ENCODE assay signal across 17 cellular contexts in genomic region chr10:52577047-52577446, GRCh38.
DNase-seq lines count a peak whose midpoint lies in the region; ATAC-seq and TF ChIP-seq lines count a peak whose summit lies in the region.
"Had no signal": no experiment of that assay in that cellular context is flagged by ENCODE, and none has a peak within 500 bp of the region (broad histone marks: within the 10 kb centered on the region; RNA-seq: fewer than 3 reads in every experiment).

No MANE protein-coding gene starts in this region.

- no peak overlapping the region for H3K4me3 Mint-ChIP-seq in endothelial cell (ENCODE audit: unreplicated experiment)
- no peak overlapping the region for H3K4me3 Mint-ChIP-seq in activated CD4-positive, alpha-beta T cell treated with anti-CD3 and anti-CD28 coated beads, Interleukin-2, amount 10 ng/mL, durations not matched to agents 24 days and 14 days
- H3K4me3 Mint-ChIP-seq: B cell; CD4-positive, CD25-positive, alpha-beta regulatory T cell; CD8-positive, alpha-beta T cell had no signal

- no peak for DNase-seq in HCT116 (ENCODE audit: low read depth, low spot score)
- no peak for DNase-seq in Panc1 (ENCODE audit: low read depth, low spot score)
- no peak for DNase-seq in endothelial cell (ENCODE audit: low spot score)
- DNase-seq in omental fat pad (ENCODE audit: low spot score), result no peak
- DNase-seq in activated CD4-positive, alpha-beta T cell treated with anti-CD3 and anti-CD28 coated beads, Interleukin-2, amount 10 ng/mL, durations not matched to agents 24 days and 14 days, result no peak
- DNase-seq: Caco-2; CD4-positive, CD25-positive, alpha-beta regulatory T cell; CD8-positive, alpha-beta T cell; DMS153; DND-41; GOT3; H7; HCEC 1CT had no signal

- peaks cover 8% of the 10 kb centered on the region for H3K9me3 Mint-ChIP-seq in endothelial cell (ENCODE audit: unreplicated experiment)
- no peaks in the 10 kb centered on the region for H3K9me3 Mint-ChIP-seq in activated CD4-positive, alpha-beta T cell treated with anti-CD3 and anti-CD28 coated beads, Interleukin-2, amount 10 ng/mL, durations not matched to agents 24 days and 14 days

- H3K4me1 ChIP-seq in HCT116 (ENCODE audit: control insufficient read depth in 1 of 2, insufficient read depth in 2 of 2, low read length in 2 of 2) (peaks cover 0 to 10% of the 10 kb centered on the region in 2 experiments; a peak in 1 of 4 replicates), Panc1 (ENCODE audit: control insufficient read depth, insufficient read depth, low read length) (no peaks in the 10 kb centered on the region)
- H3K4me1 ChIP-seq: Caco-2 had no signal

- H3K9me3 ChIP-seq in HCT116 (ENCODE audit: control insufficient read depth in 1 of 2, insufficient read depth in 1 of 2, low read depth in 1 of 2, low read length in 2 of 2), result no peaks in the 10 kb centered on the region
- no peaks in the 10 kb centered on the region for H3K9me3 ChIP-seq in Panc1 (ENCODE audit: control insufficient read depth, insufficient read depth, low read depth, low read length)

- TF ChIP-seq RAD21 in HCT116 (IDR thresholded peaks at IDR 0.05; ENCODE audit: low read depth), result no peak

- no peak for TF ChIP-seq POLR2A in HCT116 (IDR thresholded peaks at IDR 0.05; ENCODE audit: borderline replicate concordance, extremely low read depth, insufficient read depth, insufficient read length)

- H3K79me2 ChIP-seq in HCT116 (ENCODE audit: insufficient read depth, low read length), result no peaks in the 10 kb centered on the region

- in situ Hi-C loops in Panc1 (cut with HindIII; ENCODE audit: low pct_unique_long_range_greater_than_20kb, low sequenced_read_pairs), result no loop called here

- TF ChIP-seq CTCF in HCT116 (IDR thresholded peaks at IDR 0.05 in 2 of 3, conservative IDR thresholded peaks at IDR 0.05 in 1 of 3; ENCODE audit: borderline replicate concordance in 1 of 3, insufficient read depth in 1 of 3, low read depth in 2 of 3, low read length in 2 of 3) (no peak), Panc1 (IDR thresholded peaks at IDR 0.05) (no peak), endothelial cell (IDR thresholded peaks at IDR 0.05; ENCODE audit: unreplicated experiment) (no peak), omental fat pad (IDR thresholded peaks at IDR 0.05) (no peak)

- no peak overlapping the region for H3K4me2 ChIP-seq in HCT116 (ENCODE audit: low read length)
- H3K4me2 ChIP-seq: BLaER1 had no signal

- H3K4me3 ChIP-seq in HCT116 (replicated peaks in 1 of 2; ENCODE audit: low read depth in 1 of 2, low read length in 2 of 2) (no peak overlapping the region), Panc1 (ENCODE audit: low read depth in 2 of 2, low read length in 2 of 2) (no peak overlapping the region)
- H3K4me3 ChIP-seq: BLaER1 had no signal

- H3K27ac ChIP-seq in HCT116 (ENCODE audit: low read depth, low read length), result no peak overlapping the region
- peak overlapping the region; percentile 8; the same call in 1 of the 2 replicates for H3K27ac ChIP-seq in Panc1 (ENCODE audit: low read length)
- H3K27ac ChIP-seq: BLaER1, C4-2B had no signal

- peaks cover 8% of the 10 kb centered on the region for H3K36me3 Mint-ChIP-seq in endothelial cell (ENCODE audit: low read depth, unreplicated experiment)
- H3K36me3 Mint-ChIP-seq in activated CD4-positive, alpha-beta T cell treated with anti-CD3 and anti-CD28 coated beads, Interleukin-2, amount 10 ng/mL, durations not matched to agents 24 days and 14 days (ENCODE audit: low read depth), result no peaks in the 10 kb centered on the region
- H3K36me3 Mint-ChIP-seq: CD4-positive, CD25-positive, alpha-beta regulatory T cell; CD8-positive, alpha-beta T cell had no signal

- peak overlapping the region; percentile 22 for H3K27ac Mint-ChIP-seq in endothelial cell (ENCODE audit: unreplicated experiment)
- H3K27ac Mint-ChIP-seq in activated CD4-positive, alpha-beta T cell treated with anti-CD3 and anti-CD28 coated beads, Interleukin-2, amount 10 ng/mL, durations not matched to agents 24 days and 14 days, result no peak overlapping the region
- H3K27ac Mint-ChIP-seq: B cell; CD4-positive, CD25-positive, alpha-beta regulatory T cell; CD8-positive, alpha-beta T cell had no signal

- CTCF ChIA-PET in HCT116 (lab: Charles Lee), result interaction anchor here (1.2 kb wide), 1 partner anchor 10 kb away, joined by 3 read pairs; no protein-coding TSS in a partner anchor
- CTCF ChIA-PET in Panc1 (lab: Charles Lee), result no interaction called here

- H3K36me3 ChIP-seq in HCT116 (ENCODE audit: control insufficient read depth in 1 of 2, insufficient read depth in 2 of 2, low read length in 2 of 2) (no peaks in the 10 kb centered on the region), Panc1 (ENCODE audit: control insufficient read depth, insufficient read depth, low read length) (no peaks in the 10 kb centered on the region)
- H3K36me3 ChIP-seq: BLaER1 had no signal

- ATAC-seq in HCT116 (no peak), Panc1 (no peak), HG02642 (IDR thresholded peaks at IDR 0.05; ENCODE audit: poor library complexity, unreplicated experiment) (no peak), omental fat pad (ENCODE audit: low FRiP score) (no peak)
- ATAC-seq: CD8-positive, alpha-beta T cell had no signal

- H3K27me3 ChIP-seq in HCT116 (ENCODE audit: insufficient read depth, low read length), result no peaks in the 10 kb centered on the region
- H3K27me3 ChIP-seq in Panc1 (ENCODE audit: control insufficient read depth, insufficient read depth, low read length), result no peaks in the 10 kb centered on the region
- H3K27me3 ChIP-seq: BLaER1 had no signal

- no peaks in the 10 kb centered on the region for H4K20me1 ChIP-seq in HCT116 (ENCODE audit: insufficient read depth)
- H4K20me1 ChIP-seq: BLaER1 had no signal

- no TSS peak for BruUV-seq in HCT116 (replicated peaks; lab: Mats Ljungman, UMichigan)
- BruUV-seq in Panc1 (replicated peaks; lab: Mats Ljungman, UMichigan), result no TSS peak

- H3K9ac ChIP-seq in HCT116 (ENCODE audit: low read length), result no peak overlapping the region
- H3K9ac ChIP-seq: BLaER1 had no signal

- H2AFZ ChIP-seq in HCT116 (ENCODE audit: low read depth, low read length, poor library complexity, severe bottlenecking), result peak overlapping the region; percentile 56

- H3K4me1 Mint-ChIP-seq in endothelial cell (ENCODE audit: unreplicated experiment), result peaks cover 47% of the 10 kb centered on the region
- no peaks in the 10 kb centered on the region for H3K4me1 Mint-ChIP-seq in activated CD4-positive, alpha-beta T cell treated with anti-CD3 and anti-CD28 coated beads, Interleukin-2, amount 10 ng/mL, durations not matched to agents 24 days and 14 days
- H3K4me1 Mint-ChIP-seq: B cell; CD4-positive, CD25-positive, alpha-beta regulatory T cell had no signal

- intact Hi-C loops in HCT116 (cut with micrococcal nuclease) (no loop called here), Panc1 (cut with micrococcal nuclease; ENCODE audit: unreplicated experiment) (no loop called here)
- intact Hi-C loops in activated CD4-positive, alpha-beta T cell treated with anti-CD3 and anti-CD28 coated beads, Interleukin-2, amount 10 ng/mL, durations not matched to agents 24 days and 14 days (cut with micrococcal nuclease), result no loop called here

- H3K27me3 Mint-ChIP-seq in endothelial cell (ENCODE audit: unreplicated experiment), result peaks cover 8% of the 10 kb centered on the region
- H3K27me3 Mint-ChIP-seq in activated CD4-positive, alpha-beta T cell treated with anti-CD3 and anti-CD28 coated beads, Interleukin-2, amount 10 ng/mL, durations not matched to agents 24 days and 14 days, result no peaks in the 10 kb centered on the region
- H3K27me3 Mint-ChIP-seq: B cell; CD4-positive, CD25-positive, alpha-beta regulatory T cell had no signal

- RAD21 ChIA-PET in HCT116 (lab: Charles Lee; ENCODE audit: low non-redundant PET in 1 of 2, low total read pairs in 2 of 2, uncharacterized antibody in 2 of 2, unreplicated experiment in 2 of 2), result no interaction called here

- H3K9me2 ChIP-seq in HCT116 (ENCODE audit: insufficient read depth), result no peaks in the 10 kb centered on the region

- POLR2A ChIA-PET in HCT116 (lab: Charles Lee) (no interaction called here), Panc1 (lab: Charles Lee) (no interaction called here)

TF ChIP-seq in HCT116, 20 proteins besides CTCF, POLR2A, EP300 and RAD21 (continues in another document):
- TF ChIP-seq EZH2 (IDR thresholded peaks at IDR 0.05) (no peak), MAX (IDR thresholded peaks at IDR 0.05) (no peak), SRF (IDR thresholded peaks at IDR 0.05; ENCODE audit: low read depth) (no peak), ATF3 (IDR thresholded peaks at IDR 0.05) (no peak), JUND (IDR thresholded peaks at IDR 0.05) (no peak), ELF1 (IDR thresholded peaks at IDR 0.05; ENCODE audit: borderline replicate concordance, low read depth) (no peak)
- TF ChIP-seq, protein P1, sequence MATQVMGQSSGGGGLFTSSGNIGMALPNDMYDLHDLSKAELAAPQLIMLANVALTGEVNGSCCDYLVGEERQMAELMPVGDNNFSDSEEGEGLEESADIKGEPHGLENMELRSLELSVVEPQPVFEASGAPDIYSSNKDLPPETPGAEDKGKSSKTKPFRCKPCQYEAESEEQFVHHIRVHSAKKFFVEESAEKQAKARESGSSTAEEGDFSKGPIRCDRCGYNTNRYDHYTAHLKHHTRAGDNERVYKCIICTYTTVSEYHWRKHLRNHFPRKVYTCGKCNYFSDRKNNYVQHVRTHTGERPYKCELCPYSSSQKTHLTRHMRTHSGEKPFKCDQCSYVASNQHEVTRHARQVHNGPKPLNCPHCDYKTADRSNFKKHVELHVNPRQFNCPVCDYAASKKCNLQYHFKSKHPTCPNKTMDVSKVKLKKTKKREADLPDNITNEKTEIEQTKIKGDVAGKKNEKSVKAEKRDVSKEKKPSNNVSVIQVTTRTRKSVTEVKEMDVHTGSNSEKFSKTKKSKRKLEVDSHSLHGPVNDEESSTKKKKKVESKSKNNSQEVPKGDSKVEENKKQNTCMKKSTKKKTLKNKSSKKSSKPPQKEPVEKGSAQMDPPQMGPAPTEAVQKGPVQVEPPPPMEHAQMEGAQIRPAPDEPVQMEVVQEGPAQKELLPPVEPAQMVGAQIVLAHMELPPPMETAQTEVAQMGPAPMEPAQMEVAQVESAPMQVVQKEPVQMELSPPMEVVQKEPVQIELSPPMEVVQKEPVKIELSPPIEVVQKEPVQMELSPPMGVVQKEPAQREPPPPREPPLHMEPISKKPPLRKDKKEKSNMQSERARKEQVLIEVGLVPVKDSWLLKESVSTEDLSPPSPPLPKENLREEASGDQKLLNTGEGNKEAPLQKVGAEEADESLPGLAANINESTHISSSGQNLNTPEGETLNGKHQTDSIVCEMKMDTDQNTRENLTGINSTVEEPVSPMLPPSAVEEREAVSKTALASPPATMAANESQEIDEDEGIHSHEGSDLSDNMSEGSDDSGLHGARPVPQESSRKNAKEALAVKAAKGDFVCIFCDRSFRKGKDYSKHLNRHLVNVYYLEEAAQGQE (IDR thresholded peaks at IDR 0.05; ENCODE audit: low read depth), result no peak
